In genomic region chr7:2522780-2523433, GRCh38 we compare ENCODE assay signal across 8 cellular contexts. TPM values are rescaled to one million over a fixed set of nuclear protein-coding genes. Genes with fewer than 3 reads are reported as not detected.
DNase-seq lines count a peak whose midpoint lies in the region; ATAC-seq and TF ChIP-seq lines count a peak whose summit lies in the region.

No MANE protein-coding gene starts in this region.

- H3K79me2 ChIP-seq in trophoblast cell (ENCODE audit: control insufficient read depth, insufficient read depth, low read length, poor library complexity): peaks cover 10% of the 10 kb centered on the region

- peaks cover 18% of the 10 kb centered on the region for H3K27me3 ChIP-seq in trophoblast cell (ENCODE audit: insufficient read depth, low read length)

- H2AK5ac ChIP-seq in trophoblast cell (ENCODE audit: low read length): peak overlapping the region; percentile 92

- no peak overlapping the region for H3K23ac ChIP-seq in trophoblast cell (ENCODE audit: low read length)

- H3K4ac ChIP-seq in trophoblast cell (ENCODE audit: low read depth, low read length): peak overlapping the region; percentile 81

- H2BK120ac ChIP-seq in trophoblast cell (ENCODE audit: insufficient read depth, low read length, poor library complexity): peak overlapping the region; percentile 87

- H3K36me3 ChIP-seq in trophoblast cell (ENCODE audit: control insufficient read depth in 1 of 2, insufficient read depth in 2 of 2, low read length in 2 of 2): peaks cover 25% of the 10 kb centered on the region in 2 experiments

- peak; percentile 72 for DNase-seq in activated CD8-positive, alpha-beta memory T cell treated with anti-CD3 and anti-CD28 coated beads for 24 hours
- DNase-seq in activated CD8-positive, alpha-beta memory T cell treated with anti-CD3 and anti-CD28 coated beads, Interleukin-2, amount 50 U/mL, for 4 hours: no peak
- DNase-seq in trophoblast cell: no peak

- H3K9me3 ChIP-seq in trophoblast cell (ENCODE audit: insufficient read depth, low read depth, low read length): no peaks in the 10 kb centered on the region

- H3K4me2 ChIP-seq in trophoblast cell (ENCODE audit: low read length): peak overlapping the region; percentile 79

- ATAC-seq in esophagus mucosa: peak; percentile 15
- no peak for ATAC-seq in GM19397 (IDR thresholded peaks at IDR 0.05; ENCODE audit: unreplicated experiment)
- no peak for ATAC-seq in GM18909 (IDR thresholded peaks at IDR 0.05; ENCODE audit: poor library complexity, unreplicated experiment)
- ATAC-seq in GM18505 (IDR thresholded peaks at IDR 0.05; ENCODE audit: unreplicated experiment): no peak

- WGBS in trophoblast cell (ENCODE audit: extremely low coverage, insufficient coverage, insufficient read length): no CpG with 5 or more reads among the region's 19 CpGs

- H3K18ac ChIP-seq in trophoblast cell (ENCODE audit: low read length): peak overlapping the region; percentile 90

- peak overlapping the region; percentile 95 for H4K91ac ChIP-seq in trophoblast cell (ENCODE audit: low read depth, low read length)

- peak overlapping the region; percentile 45 for H4K12ac ChIP-seq in trophoblast cell (ENCODE audit: low read depth, low read length)

- H3K36me3 Mint-ChIP-seq in T-helper 1 cell treated with Interleukin-12 subunit alpha and Interleukin-12 subunit beta and Interleukin-4 antibody, amounts not matched to agents 30 μg/mL and 1 μg/mL, for 36 hours (ENCODE audit: low read depth): peaks cover 28% of the 10 kb centered on the region

- peaks cover 32% of the 10 kb centered on the region for H3K4me1 Mint-ChIP-seq in T-helper 1 cell treated with Interleukin-12 subunit alpha and Interleukin-12 subunit beta and Interleukin-4 antibody, amounts not matched to agents 30 μg/mL and 1 μg/mL, for 36 hours (ENCODE audit: low read depth)

- no peak overlapping the region for H3K4me3 ChIP-seq in trophoblast cell (ENCODE audit: low read depth, low read length)

- peak overlapping the region; percentile 30 for H2AFZ ChIP-seq in trophoblast cell (ENCODE audit: insufficient read depth, low read length, poor library complexity)

- peak overlapping the region; percentile 78 for H2BK5ac ChIP-seq in trophoblast cell (ENCODE audit: low read depth, low read length, poor library complexity)

- H3K27ac Mint-ChIP-seq in T-helper 1 cell treated with Interleukin-12 subunit alpha and Interleukin-12 subunit beta and Interleukin-4 antibody, amounts not matched to agents 30 μg/mL and 1 μg/mL, for 36 hours: peak overlapping the region; percentile 71

- H4K8ac ChIP-seq in trophoblast cell (ENCODE audit: low read depth, low read length): peak overlapping the region; percentile 83

- H3K27ac ChIP-seq in trophoblast cell (ENCODE audit: low read depth, low read length): peak overlapping the region; percentile 88

- peaks cover 1% of the 10 kb centered on the region for H3K27me3 Mint-ChIP-seq in T-helper 1 cell treated with Interleukin-12 subunit alpha and Interleukin-12 subunit beta and Interleukin-4 antibody, amounts not matched to agents 30 μg/mL and 1 μg/mL, for 36 hours (ENCODE audit: low read depth)

- H3K79me1 ChIP-seq in trophoblast cell (ENCODE audit: low read length): peaks cover 31% of the 10 kb centered on the region

- H3K14ac ChIP-seq in trophoblast cell (ENCODE audit: low read length): peak overlapping the region; percentile 93

- peak overlapping the region; percentile 92 for H3K4me3 Mint-ChIP-seq in T-helper 1 cell treated with Interleukin-12 subunit alpha and Interleukin-12 subunit beta and Interleukin-4 antibody, amounts not matched to agents 30 μg/mL and 1 μg/mL, for 36 hours

- TF ChIP-seq POLR2A in GM18505 (IDR thresholded peaks at IDR 0.05; ENCODE audit: borderline replicate concordance, extremely low read depth, insufficient read depth, insufficient read length): no peak

- H3K4me1 ChIP-seq in trophoblast cell (ENCODE audit: control insufficient read depth in 1 of 2, insufficient read depth in 2 of 2, low read length in 2 of 2): peaks cover 54 to 60% of the 10 kb centered on the region in 2 experiments

- H2BK12ac ChIP-seq in trophoblast cell (ENCODE audit: low read length): peak overlapping the region; percentile 91

- peak overlapping the region; percentile 13 for H3K9ac ChIP-seq in trophoblast cell (ENCODE audit: low read length)

- H3K9me3 Mint-ChIP-seq in T-helper 1 cell treated with Interleukin-12 subunit alpha and Interleukin-12 subunit beta and Interleukin-4 antibody, amounts not matched to agents 30 μg/mL and 1 μg/mL, for 36 hours: no peaks in the 10 kb centered on the region

RNA-seq across cellular contexts. Expression of gene LFNG, which starts 3.3 kb away (rescaled TPM):
- total RNA-seq in esophagus mucosa: 5.7 TPM
- 4.9 and 5.3 TPM in 2 replicates for polyA plus RNA-seq in trophoblast cell (2013)

RNA-seq across cellular contexts. Expression of gene BRAT1, which starts 32.4 kb away (rescaled TPM):
- 11.9 TPM for total RNA-seq in esophagus mucosa
- polyA plus RNA-seq in trophoblast cell (2013): 15.5 and 16.6 TPM in 2 replicates

RNA-seq across cellular contexts. Expression of gene IQCE, which starts 35.9 kb away (rescaled TPM):
- 7.5 TPM for total RNA-seq in esophagus mucosa
- polyA plus RNA-seq in trophoblast cell (2013): 6.3 and 6.5 TPM in 2 replicates

RNA-seq across cellular contexts. Expression of gene GRIFIN, which starts 46.7 kb away (rescaled TPM):
- total RNA-seq in esophagus mucosa: not detected
- polyA plus RNA-seq in trophoblast cell (2013): not detected in 2 replicates
